In the genomic region with DNA sequence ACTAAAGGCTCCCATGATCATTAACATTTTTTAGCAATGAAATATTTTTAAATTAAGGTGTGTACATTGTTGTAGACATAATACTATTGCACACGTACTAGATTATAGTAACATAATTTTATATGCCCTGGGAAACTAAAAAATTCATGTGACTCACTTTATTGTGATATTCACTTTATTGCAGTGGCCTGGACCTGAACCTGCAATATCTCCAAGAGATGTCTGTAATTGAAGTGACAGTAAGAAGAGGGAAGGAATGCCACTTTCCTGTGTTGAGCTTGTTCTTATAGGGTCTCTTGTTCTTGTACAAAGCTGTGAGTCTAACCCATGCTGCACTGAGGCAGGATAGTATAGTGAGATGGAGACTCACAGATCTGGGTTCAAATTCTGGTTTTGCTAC, we compare ENCODE assay signal across 30 cellular contexts.
"Had no signal": no experiment of that assay in that cellular context is flagged by ENCODE, and none has a peak within 500 bp of the region (broad histone marks: within the 10 kb centered on the region; RNA-seq: fewer than 3 reads in every experiment).

No MANE protein-coding gene starts in this region.

- H3K36me3 Mint-ChIP-seq: naive thymus-derived CD8-positive, alpha-beta T cell; natural killer cell treated with Interleukin-12 subunit alpha and Interleukin-12 subunit beta and Interleukin-15 and Interleukin-18, amount 100 ng/mL, for 72 hours; stimulated activated memory B cell treated with anti-CD40 and anti-IgM and Interleukin-4, amounts not matched to agents 10 μg/mL and 1 μg/mL and 100 μg/mL, for 72 hours had no signal

- H3K4me1 ChIP-seq: parathyroid adenoma, testis, upper lobe of right lung, uterus had no signal

- H3K27me3 ChIP-seq: ovary, right lobe of liver, sigmoid colon, suprapubic skin, testis, tibial artery, transverse colon, upper lobe of right lung, uterus had no signal

- H3K27ac Mint-ChIP-seq: naive thymus-derived CD8-positive, alpha-beta T cell; natural killer cell treated with Interleukin-12 subunit alpha and Interleukin-12 subunit beta and Interleukin-15 and Interleukin-18, amount 100 ng/mL, for 72 hours; nephron progenitor cell; progenitor cell of endocrine pancreas; stimulated activated memory B cell treated with anti-CD40 and anti-IgM and Interleukin-4, amounts not matched to agents 10 μg/mL and 1 μg/mL and 100 μg/mL, for 72 hours; stimulated activated naive CD8-positive, alpha-beta T cell treated with anti-CD3 and anti-CD28 coated beads, Interleukin-15, amount 100 ng/mL, for 72 hours; type B pancreatic cell had no signal

- H3K79me2 ChIP-seq: parathyroid adenoma had no signal

- H3K27me3 Mint-ChIP-seq: stimulated activated memory B cell treated with anti-CD40 and anti-IgM and Interleukin-4, amounts not matched to agents 10 μg/mL and 1 μg/mL and 100 μg/mL, for 72 hours; stimulated activated naive CD8-positive, alpha-beta T cell treated with anti-CD3 and anti-CD28 coated beads, Interleukin-15, amount 100 ng/mL, for 72 hours had no signal

- H3K36me3 ChIP-seq: ovary, right lobe of liver, sigmoid colon, suprapubic skin, tibial artery, transverse colon, upper lobe of right lung, uterus had no signal

- DNase-seq: naive thymus-derived CD8-positive, alpha-beta T cell; nephron progenitor cell; occipital lobe; ovary; posterior cingulate gyrus; psoas muscle; right cardiac atrium; right lobe of liver; sigmoid colon; small intestine; stimulated activated CD4-positive, alpha-beta T cell treated with anti-CD3 and anti-CD28 coated beads, Interleukin-15, amount 100 ng/mL, for 24 hours; stimulated activated CD4-positive, alpha-beta T cell treated with anti-CD3 and anti-CD28 coated beads, Interleukin-4, amount 100 ng/mL, for 1 hour; stimulated activated CD4-positive, alpha-beta T cell treated with anti-CD3 and anti-CD28 coated beads, Interleukin-4, amount 100 ng/mL, for 4 hours; stimulated activated CD8-positive, alpha-beta memory T cell treated with anti-CD3 and anti-CD28 coated beads, Interleukin-4, amount 100 ng/mL, for 48 hours; stimulated activated naive CD4-positive, alpha-beta T cell; stimulated activated naive CD8-positive, alpha-beta T cell treated with anti-CD3 and anti-CD28 coated beads, Interleukin-15, amount 100 ng/mL, for 72 hours; stimulated activated naive CD8-positive, alpha-beta T cell treated with anti-CD3 and anti-CD28 coated beads, Interleukin-15, Interleukin-2, amounts not matched to agents 100 U/mL and 50 U/mL, for 24 hours; substantia nigra; testis; tibial artery; transverse colon; upper lobe of right lung; uterus had no signal

- ATAC-seq: naive thymus-derived CD8-positive, alpha-beta T cell; natural killer cell treated with Interleukin-12 subunit alpha and Interleukin-12 subunit beta and Interleukin-15 and Interleukin-18, amount 100 ng/mL, for 72 hours; psoas muscle; right cardiac atrium; right lobe of liver; stimulated activated memory B cell treated with anti-CD40 and anti-IgM and Interleukin-4, amounts not matched to agents 10 μg/mL and 1 μg/mL and 100 μg/mL, for 72 hours; stimulated activated naive CD8-positive, alpha-beta T cell treated with anti-CD3 and anti-CD28 coated beads, Interleukin-15, amount 100 ng/mL, for 72 hours; stimulated activated naive CD8-positive, alpha-beta T cell treated with anti-CD3 and anti-CD28 coated beads, Interleukin-15, Interleukin-2, amounts not matched to agents 100 U/mL and 50 U/mL, for 24 hours; upper lobe of right lung had no signal

- H3K9me3 ChIP-seq: ovary, psoas muscle, right lobe of liver, sigmoid colon, suprapubic skin, testis, tibial artery, transverse colon, upper lobe of right lung, uterus had no signal

- H3K4me3 Mint-ChIP-seq: naive thymus-derived CD8-positive, alpha-beta T cell; natural killer cell treated with Interleukin-12 subunit alpha and Interleukin-12 subunit beta and Interleukin-15 and Interleukin-18, amount 100 ng/mL, for 72 hours; nephron progenitor cell; neural crest cell; stimulated activated memory B cell treated with anti-CD40 and anti-IgM and Interleukin-4, amounts not matched to agents 10 μg/mL and 1 μg/mL and 100 μg/mL, for 72 hours; stimulated activated naive CD8-positive, alpha-beta T cell treated with anti-CD3 and anti-CD28 coated beads, Interleukin-15, amount 100 ng/mL, for 72 hours; type B pancreatic cell had no signal

- H2AFZ ChIP-seq: parathyroid adenoma had no signal

- H3K27ac ChIP-seq: ovary, parathyroid adenoma, psoas muscle, right lobe of liver, sigmoid colon, suprapubic skin, testis, tibial artery, transverse colon, upper lobe of right lung, uterus had no signal

- H3K9me3 Mint-ChIP-seq: naive thymus-derived CD8-positive, alpha-beta T cell; natural killer cell treated with Interleukin-12 subunit alpha and Interleukin-12 subunit beta and Interleukin-15 and Interleukin-18, amount 100 ng/mL, for 72 hours; nephron progenitor cell; neural crest cell; stimulated activated memory B cell treated with anti-CD40 and anti-IgM and Interleukin-4, amounts not matched to agents 10 μg/mL and 1 μg/mL and 100 μg/mL, for 72 hours; stimulated activated naive CD8-positive, alpha-beta T cell treated with anti-CD3 and anti-CD28 coated beads, Interleukin-15, amount 100 ng/mL, for 72 hours; type B pancreatic cell had no signal

- H3K4me3 ChIP-seq: ovary, psoas muscle, right lobe of liver, sigmoid colon, suprapubic skin, testis, tibial artery, transverse colon, upper lobe of right lung, uterus had no signal

- H3K9ac ChIP-seq: parathyroid adenoma had no signal
